18 cellular contexts compared by ENCODE assay signal in genomic region chr1:211620097-211620496, GRCh38. TPM values are rescaled to one million over a fixed set of nuclear protein-coding genes. Genes with fewer than 3 reads are reported as not detected.
"Had no signal": no experiment of that assay in that cellular context is flagged by ENCODE, and none has a peak within 500 bp of the region (broad histone marks: within the 10 kb centered on the region; RNA-seq: fewer than 3 reads in every experiment).

No MANE protein-coding gene starts in this region.

- ATAC-seq: heart left ventricle had no signal

- H3K36me3 ChIP-seq: colonic mucosa, esophagus muscularis mucosa, heart left ventricle, spleen, tibial artery, WERI-Rb-1 had no signal

- FAIRE-seq: astrocyte, islet of Langerhans, TTC549 had no signal

- H3K4me3 ChIP-seq: colonic mucosa, dorsolateral prefrontal cortex, esophagus muscularis mucosa, heart left ventricle, spleen, tibial artery had no signal

- H3K27me3 ChIP-seq: colonic mucosa, dorsolateral prefrontal cortex, esophagus muscularis mucosa, heart left ventricle, spleen, tibial artery had no signal

- H3K4me1 ChIP-seq: colonic mucosa had no signal

- H3K27ac ChIP-seq: colonic mucosa, dorsolateral prefrontal cortex, esophagus muscularis mucosa, heart left ventricle, tibial artery, WERI-Rb-1 had no signal

- H3K9me3 ChIP-seq: colonic mucosa, esophagus muscularis mucosa, heart left ventricle, spleen, tibial artery had no signal

- DNase-seq: activated CD4-positive, alpha-beta T cell treated with anti-CD3 and anti-CD28 coated beads for 1 hour; activated gamma-delta T cell treated with Interleukin-2 at 50 U/mL for 16 hours; activated T-cell treated with anti-CD3 and anti-CD28 coated beads, Interleukin-2, amount 50 U/mL, for 1 hour; colonic mucosa; dorsolateral prefrontal cortex; heart left ventricle; midbrain; occipital lobe; spleen; stimulated activated CD4-positive, alpha-beta T cell treated with anti-CD3 and anti-CD28 coated beads, Interleukin-4, amount 100 ng/mL, for 24 hours; T-helper 1 cell; WERI-Rb-1 had no signal

RNA-seq across cellular contexts. Expression of gene NEK2, which starts 55.3 kb away (rescaled TPM):
- total RNA-seq: esophagus muscularis mucosa, posterior vena cava had no signal
